ENCODE assay signal across 10 cellular contexts in genomic region chr14:91116913-91117588, GRCh38. TPM values are rescaled to one million over a fixed set of nuclear protein-coding genes. Genes with fewer than 3 reads are reported as not detected.
DNase-seq lines count a peak whose midpoint lies in the region; ATAC-seq and TF ChIP-seq lines count a peak whose summit lies in the region.
"Had no signal": no experiment of that assay in that cellular context is flagged by ENCODE, and none has a peak within 500 bp of the region (broad histone marks: within the 10 kb centered on the region; RNA-seq: fewer than 3 reads in every experiment).

No MANE protein-coding gene starts in this region.

- intact Hi-C loops in heart right ventricle (cut with DNase I) (loop anchor here in 2 of 10 donors (1.0 to 5.0 kb wide), 2 partner anchors 40 to 47 kb away; no protein-coding TSS in a partner anchor), Right ventricle myocardium superior (cut with DNase I) (no loop called here), vagina (cut with DNase I) (loop anchor here (5.0 kb wide), 1 partner anchor 50 kb away; no protein-coding TSS in a partner anchor)

- H3K36me3 Mint-ChIP-seq in activated naive CD8-positive, alpha-beta T cell treated with anti-CD3 and anti-CD28 coated beads for 36 hours, result peaks cover 51% of the 10 kb centered on the region

- no peak for TF ChIP-seq CTCF in heart right ventricle (IDR thresholded peaks at IDR 0.05)
- no peak for TF ChIP-seq CTCF in neutrophil (IDR thresholded peaks at IDR 0.05)
- TF ChIP-seq CTCF in vagina (IDR thresholded peaks at IDR 0.05), result no peak

- peaks cover 4% of the 10 kb centered on the region for H3K9me3 Mint-ChIP-seq in activated naive CD8-positive, alpha-beta T cell treated with anti-CD3 and anti-CD28 coated beads for 36 hours

- peaks cover 60% of the 10 kb centered on the region for H3K4me1 Mint-ChIP-seq in activated naive CD8-positive, alpha-beta T cell treated with anti-CD3 and anti-CD28 coated beads for 36 hours

- H3K4me1 ChIP-seq in heart right ventricle (peaks cover 17 to 69% (median 65%) of the 10 kb centered on the region in 9 donors), neutrophil (ENCODE audit: control insufficient read depth in 1 of 2, insufficient read depth in 1 of 2, low read depth in 1 of 2, low read length in 1 of 2) (peaks cover 76 to 84% of the 10 kb centered on the region in 2 experiments), vagina (peaks cover 80% of the 10 kb centered on the region)

- H3K4me3 ChIP-seq in heart right ventricle (peak overlapping the region in 5 of 10 donors; percentile 69 to 82 (median 73)), neutrophil (ENCODE audit: low read depth in 1 of 2, low read length in 1 of 2) (peak overlapping the region; percentile 73 to 76), vagina (no peak overlapping the region)
- H3K4me3 ChIP-seq: testis had no signal

- 62 to 68% methylated on average over 7 of the region's 7 CpGs for WGBS in heart right ventricle, 2 donors

- TF ChIP-seq POLR2A in vagina (IDR thresholded peaks at IDR 0.05), result no peak

- no peak for ATAC-seq in heart right ventricle
- ATAC-seq in Right ventricle myocardium superior (ENCODE audit: poor library complexity), result no peak
- no peak for ATAC-seq in GM21390 (IDR thresholded peaks at IDR 0.05; ENCODE audit: unreplicated experiment)

- no peaks in the 10 kb centered on the region for H3K27me3 ChIP-seq in heart right ventricle
- H3K27me3 ChIP-seq in neutrophil, result no peaks in the 10 kb centered on the region
- no peaks in the 10 kb centered on the region for H3K27me3 ChIP-seq in vagina
- H3K27me3 ChIP-seq: testis had no signal

- peak overlapping the region; percentile 99 for H3K4me3 Mint-ChIP-seq in activated naive CD8-positive, alpha-beta T cell treated with anti-CD3 and anti-CD28 coated beads for 36 hours

- H3K9me3 ChIP-seq in heart right ventricle (peaks cover 0 to 7% (median 0%) of the 10 kb centered on the region in 11 donors), neutrophil (no peaks in the 10 kb centered on the region), vagina (no peaks in the 10 kb centered on the region)
- H3K9me3 ChIP-seq: testis had no signal

- DNase-seq in heart right ventricle (no peak), Right ventricle myocardium superior (no peak), vagina (ENCODE audit: extremely low spot score in 2 of 2) (no peak), HuH-7.5 (ENCODE audit: low spot score) (no peak)
- DNase-seq in activated naive CD8-positive, alpha-beta T cell treated with anti-CD3 and anti-CD28 coated beads for 36 hours, result peak; percentile 43
- no peak for DNase-seq in NK-92 treated with Interleukin-12 subunit alpha and Interleukin-12 subunit beta, amount 100 ng/mL, for 24 hours (lab: John Stamatoyannopoulos, UW)
- DNase-seq: cerebellar nuclear complex, testis had no signal

- H3K36me3 ChIP-seq in heart right ventricle (peaks cover 0 to 32% (median 5%) of the 10 kb centered on the region in 9 donors), neutrophil (no peaks in the 10 kb centered on the region), vagina (no peaks in the 10 kb centered on the region)

- peak overlapping the region; percentile 96 for H3K27ac Mint-ChIP-seq in activated naive CD8-positive, alpha-beta T cell treated with anti-CD3 and anti-CD28 coated beads for 36 hours

- H3K27ac ChIP-seq in heart right ventricle (peak overlapping the region; percentile 5 to 98 (median 94)), neutrophil (peak overlapping the region; percentile 98), vagina (peak overlapping the region; percentile 97)

- no peaks in the 10 kb centered on the region for H3K27me3 Mint-ChIP-seq in activated naive CD8-positive, alpha-beta T cell treated with anti-CD3 and anti-CD28 coated beads for 36 hours

RNA-seq across cellular contexts. Expression of gene DGLUCY, which starts 3.2 kb away (rescaled TPM):
- 100 to 1,000 TPM; 124 to 270 (median 208) TPM for total RNA-seq in heart right ventricle
- polyA plus RNA-seq in heart right ventricle, result 100 to 1,000 TPM in 1 of 2 donors, 10 to 100 TPM in 1; 43.5 to 184 TPM
- 240 TPM for total RNA-seq in Right ventricle myocardium superior
- 10 to 100 TPM; 31.9 to 36.1 TPM for total RNA-seq in activated naive CD8-positive, alpha-beta T cell treated with anti-CD3 and anti-CD28 coated beads for 36 hours
- 57.0 TPM for total RNA-seq in vagina

RNA-seq across cellular contexts. Expression of gene RPS6KA5, which starts 56.6 kb away (rescaled TPM):
- total RNA-seq in heart right ventricle (10 to 100 TPM in 4 of 10 donors, 1 to 10 TPM in 6; 7.3 to 22.5 (median 9.4) TPM), Right ventricle myocardium superior (14.6 TPM), vagina (5.2 TPM)
- under 1 TPM; 0.84 to 0.95 TPM for polyA plus RNA-seq in heart right ventricle
- total RNA-seq in activated naive CD8-positive, alpha-beta T cell treated with anti-CD3 and anti-CD28 coated beads for 36 hours, result 10 to 100 TPM; 10.1 to 13.1 TPM

Comparison
In these comparisons a context has a peak if more than half of its experiments do, and no peak if none do; other contexts are left out.
1. H3K4me3 ChIP-seq: peak in neutrophil (2 of 2); none in vagina (0 of 2).
2. Peak in every context shown above with its lines, with median percentiles within 50 percentile points of each other: H3K27ac ChIP-seq.